Comparison of ENCODE assay signal across 8 cellular contexts in genomic region chr3:101693540-101693939, GRCh38. TPM values are rescaled to one million over a fixed set of nuclear protein-coding genes. Genes with fewer than 3 reads are reported as not detected.
DNase-seq lines count a peak whose midpoint lies in the region; ATAC-seq and TF ChIP-seq lines count a peak whose summit lies in the region.
"Not testable (repeated sequence)": the region's sequence is repeated elsewhere in the genome, so short reads cannot be mapped to it uniquely, and the experiment has no call there.

No MANE protein-coding gene starts in this region.

- not testable (repeated sequence) for H3K4me3 Mint-ChIP-seq in activated CD4-positive, alpha-beta T cell treated with anti-CD3 and anti-CD28 coated beads, Interleukin-2, amount 10 ng/mL, durations not matched to agents 7 days and 5 days

- not testable (repeated sequence) for H3K36me3 Mint-ChIP-seq in activated CD4-positive, alpha-beta T cell treated with anti-CD3 and anti-CD28 coated beads, Interleukin-2, amount 10 ng/mL, durations not matched to agents 7 days and 5 days (ENCODE audit: low read depth)

- POLR2A ChIA-PET in activated CD4-positive, alpha-beta T cell treated with anti-CD3 and anti-CD28 coated beads, Interleukin-2, amount 10 ng/mL, durations not matched to agents 7 days and 5 days (lab: Charles Lee): not testable (repeated sequence)

- not testable (repeated sequence) for H3K4me3 ChIP-seq in BE2C (ENCODE audit: low read depth, low read length); Jurkat, Clone E6-1 (ENCODE audit: low read length); coronary artery

- intact Hi-C loops in sciatic nerve (cut with DNase I): not testable (repeated sequence)

- not testable (repeated sequence) for H3K4me1 ChIP-seq in BE2C

- peaks cover 16% of the 10 kb centered on the region for H3K4me1 Mint-ChIP-seq in activated CD4-positive, alpha-beta T cell treated with anti-CD3 and anti-CD28 coated beads, Interleukin-2, amount 10 ng/mL, durations not matched to agents 7 days and 5 days

- ATAC-seq in GM18858 (IDR thresholded peaks at IDR 0.05; ENCODE audit: unreplicated experiment): peak; percentile 69
- peak; percentile 50 for ATAC-seq in HG02610 (IDR thresholded peaks at IDR 0.05; ENCODE audit: unreplicated experiment)
- peak; percentile 46 for ATAC-seq in sciatic nerve

- TF ChIP-seq CTCF in BE2C (IDR thresholded peaks at IDR 0.05; ENCODE audit: low read depth, low read length): peak; percentile 61
- peak; percentile 23 for TF ChIP-seq CTCF in coronary artery (IDR thresholded peaks at IDR 0.05)

- not testable (repeated sequence) for H3K9me3 Mint-ChIP-seq in activated CD4-positive, alpha-beta T cell treated with anti-CD3 and anti-CD28 coated beads, Interleukin-2, amount 10 ng/mL, durations not matched to agents 7 days and 5 days

- DNase-seq in BE2C (peak; percentile 69), iPS-NIHi7 (ENCODE audit: extremely low spot score) (peak; percentile 32)
- peak; percentile 58 for DNase-seq in Jurkat, Clone E6-1 (ENCODE audit: low read depth, low spot score)
- DNase-seq in activated CD4-positive, alpha-beta T cell treated with anti-CD3 and anti-CD28 coated beads, Interleukin-2, amount 10 ng/mL, durations not matched to agents 7 days and 5 days: peak; percentile 48
- DNase-seq in coronary artery (ENCODE audit: low spot score); sciatic nerve (ENCODE audit: low spot score): not testable (repeated sequence)

- not testable (repeated sequence) for H3K27ac ChIP-seq in coronary artery

- not testable (repeated sequence) for H3K27me3 ChIP-seq in BE2C

- H3K36me3 ChIP-seq in BE2C: not testable (repeated sequence)

- H3K9me3 ChIP-seq in BE2C: not testable (repeated sequence)

- CTCF ChIA-PET in activated CD4-positive, alpha-beta T cell treated with anti-CD3 and anti-CD28 coated beads, Interleukin-2, amount 10 ng/mL, durations not matched to agents 7 days and 5 days (lab: Charles Lee): not testable (repeated sequence)

- H3K27me3 Mint-ChIP-seq in activated CD4-positive, alpha-beta T cell treated with anti-CD3 and anti-CD28 coated beads, Interleukin-2, amount 10 ng/mL, durations not matched to agents 7 days and 5 days: not testable (repeated sequence)

- H3K27ac Mint-ChIP-seq in activated CD4-positive, alpha-beta T cell treated with anti-CD3 and anti-CD28 coated beads, Interleukin-2, amount 10 ng/mL, durations not matched to agents 7 days and 5 days: not testable (repeated sequence)

RNA-seq across cellular contexts. Expression of gene RPL24, which starts 7.0 kb away (rescaled TPM):
- 1,185 TPM for polyA plus RNA-seq in BE2C (2012; ENCODE audit: insufficient read depth, insufficient read length, low read depth)
- 3,087 TPM for polyA plus RNA-seq in Jurkat, Clone E6-1 (2012; ENCODE audit: insufficient read depth, insufficient read length)
- 1,000 to 10,000 TPM; 1,026 to 1,105 TPM for total RNA-seq in activated CD4-positive, alpha-beta T cell treated with anti-CD3 and anti-CD28 coated beads, Interleukin-2, amount 10 ng/mL, durations not matched to agents 7 days and 5 days
- total RNA-seq in sciatic nerve: 778 TPM

RNA-seq across cellular contexts. Expression of gene ZBTB11, which starts 16.6 kb away (rescaled TPM):
- polyA plus RNA-seq in BE2C (2012; ENCODE audit: insufficient read depth, insufficient read length, low read depth): 18.6 TPM
- polyA plus RNA-seq in Jurkat, Clone E6-1 (2012; ENCODE audit: insufficient read depth, insufficient read length): 19.6 TPM
- 10 to 100 TPM; 30.5 to 34.0 TPM for total RNA-seq in activated CD4-positive, alpha-beta T cell treated with anti-CD3 and anti-CD28 coated beads, Interleukin-2, amount 10 ng/mL, durations not matched to agents 7 days and 5 days
- 23.2 TPM for total RNA-seq in sciatic nerve

RNA-seq across cellular contexts. Expression of gene CEP97, which starts 30.9 kb away (rescaled TPM):
- 4.7 TPM for polyA plus RNA-seq in BE2C (2012; ENCODE audit: insufficient read depth, insufficient read length, low read depth)
- 10.9 TPM for polyA plus RNA-seq in Jurkat, Clone E6-1 (2012; ENCODE audit: insufficient read depth, insufficient read length)
- 10 to 100 TPM; 23.7 to 24.5 TPM for total RNA-seq in activated CD4-positive, alpha-beta T cell treated with anti-CD3 and anti-CD28 coated beads, Interleukin-2, amount 10 ng/mL, durations not matched to agents 7 days and 5 days
- total RNA-seq in sciatic nerve: 19.2 TPM
